ENCODE assay signal across 19 cellular contexts in the genomic region with DNA sequence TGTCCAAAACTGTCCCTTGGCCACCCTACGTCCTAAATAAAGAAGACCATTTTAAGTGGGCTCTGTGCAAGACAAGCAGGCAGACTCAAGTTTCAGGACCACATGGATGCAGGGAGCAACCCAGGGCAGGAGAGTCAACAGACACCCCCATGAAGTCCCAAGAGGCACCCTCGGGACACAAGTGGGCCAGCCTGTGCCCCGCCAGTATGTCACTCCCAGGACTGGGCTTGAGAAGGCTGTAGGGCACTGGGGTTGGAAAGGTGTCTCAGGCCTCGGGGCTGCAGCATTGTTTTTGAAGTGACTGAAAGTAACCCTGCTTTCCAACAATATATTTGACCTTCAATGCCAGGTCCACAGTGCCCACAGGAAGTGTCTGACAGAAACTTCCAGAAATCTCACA.
"Had no signal": no experiment of that assay in that cellular context is flagged by ENCODE, and none has a peak within 500 bp of the region (broad histone marks: within the 10 kb centered on the region; RNA-seq: fewer than 3 reads in every experiment).

No MANE protein-coding gene starts in this region.

- H3K36me3 Mint-ChIP-seq: immature natural killer cell had no signal

- H3K27me3 Mint-ChIP-seq: dendritic cell treated with granulocyte-macrophage colony-stimulating factor and Interleukin-4, amounts not matched to agents 40 ng/mL and 50 ng/mL, for 4 days; effector memory CD8-positive, alpha-beta T cell; memory B cell had no signal

- H3K9me3 Mint-ChIP-seq: dendritic cell treated with granulocyte-macrophage colony-stimulating factor and Interleukin-4, amounts not matched to agents 40 ng/mL and 50 ng/mL, for 4 days; effector memory CD8-positive, alpha-beta T cell; memory B cell had no signal

- ATAC-seq: effector memory CD8-positive, alpha-beta T cell; foreskin keratinocyte; gastroesophageal sphincter; heart left ventricle; left colon; left lobe of liver had no signal

- H3K27ac Mint-ChIP-seq: dendritic cell treated with granulocyte-macrophage colony-stimulating factor and Interleukin-4, amounts not matched to agents 40 ng/mL and 50 ng/mL, for 4 days; effector memory CD8-positive, alpha-beta T cell; immature natural killer cell; memory B cell had no signal

- DNase-seq: colonic mucosa; cortex of kidney; effector CD8-positive, alpha-beta T cell; effector memory CD8-positive, alpha-beta T cell; foreskin keratinocyte; heart left ventricle; hypothalamus; immature natural killer cell; kidney; kidney glomerular epithelial cell; left colon; left ventricle myocardium inferior; mammary epithelial cell; mesendoderm; midbrain had no signal

- H3K4me3 Mint-ChIP-seq: dendritic cell treated with granulocyte-macrophage colony-stimulating factor and Interleukin-4, amounts not matched to agents 40 ng/mL and 50 ng/mL, for 4 days; effector memory CD8-positive, alpha-beta T cell; immature natural killer cell; memory B cell had no signal
